ENCODE assay signal across 8 cellular contexts in genomic region chr11:76782526-76783293, GRCh38. TPM values are rescaled to one million over a fixed set of nuclear protein-coding genes. Genes with fewer than 3 reads are reported as not detected.
A peak's percentile ranks its signal among the peaks of the same experiment; 100 is the strongest.
DNase-seq lines count a peak whose midpoint lies in the region; ATAC-seq and TF ChIP-seq lines count a peak whose summit lies in the region.

No MANE protein-coding gene starts in this region.

- H3K27me3 Mint-ChIP-seq in activated CD4-positive, alpha-beta T cell treated with anti-CD3 and anti-CD28 coated beads, Interleukin-2, amount 10 ng/mL, durations not matched to agents 24 days and 14 days = peaks cover 59% of the 10 kb centered on the region

- H3K36me3 Mint-ChIP-seq in activated CD4-positive, alpha-beta T cell treated with anti-CD3 and anti-CD28 coated beads, Interleukin-2, amount 10 ng/mL, durations not matched to agents 24 days and 14 days (ENCODE audit: low read depth) = no peaks in the 10 kb centered on the region

- H3K4me1 ChIP-seq in SK-N-SH (ENCODE audit: control insufficient read depth in 1 of 2, insufficient read depth in 2 of 2, low read depth in 1 of 2, low read length in 1 of 2) = peaks cover 18 to 56% of the 10 kb centered on the region in 2 experiments; a peak in 3 of 4 replicates
- peaks cover 20 to 28% (median 22%) of the 10 kb centered on the region in 3 donors for H3K4me1 ChIP-seq in skeletal muscle tissue (ENCODE audit: control insufficient read depth in 3 of 3, insufficient read depth in 3 of 3, low read length in 3 of 3)

- DNase-seq in activated CD4-positive, alpha-beta T cell treated with anti-CD3 and anti-CD28 coated beads, Interleukin-2, amount 10 ng/mL, durations not matched to agents 24 days and 14 days = peak; percentile 87
- DNase-seq in activated CD4-positive, alpha-beta T cell treated with anti-CD3 and anti-CD28 coated beads, Interleukin-2, amount 50 U/mL, for 4 hours = no peak
- peak; percentile 83 for DNase-seq in NCI-H1092 (lab: John Stamatoyannopoulos, UW)
- DNase-seq in SK-N-SH = peak; percentile 94
- DNase-seq in cerebellar cortex (ENCODE audit: low spot score) = peak; percentile 80
- peak; percentile 62 for DNase-seq in inferior parietal cortex (ENCODE audit: extremely low spot score)

- TF ChIP-seq CTCF in SK-N-SH (IDR thresholded peaks at IDR 0.05) = no peak

- H3F3A ChIP-seq in SK-N-SH (replicated peaks; ENCODE audit: insufficient read depth) = no peaks in the 10 kb centered on the region

- H3K27me3 ChIP-seq in SK-N-SH (ENCODE audit: insufficient read depth) (no peaks in the 10 kb centered on the region), skeletal muscle tissue (ENCODE audit: control insufficient read depth in 3 of 3, insufficient read depth in 3 of 3, low read length in 3 of 3) (peaks cover 0 to 11% (median 0%) of the 10 kb centered on the region in 3 donors)

- POLR2A ChIA-PET in SK-N-SH (lab: Yijun Ruan, JAX) = interaction anchor here (0.5 to 1.0 kb wide), 6 partner anchors 11 to 806 kb away, joined by 3 to 4 read pairs (median 4); no protein-coding TSS in a partner anchor

- 2% methylated on average over 12 of the region's 38 CpGs for WGBS in SK-N-SH (ENCODE audit: low lambda C conversion rate)

- no peaks in the 10 kb centered on the region for H3K36me3 ChIP-seq in SK-N-SH (replicated peaks in 1 of 2; ENCODE audit: control insufficient read depth in 1 of 2, insufficient read depth in 2 of 2, low read length in 1 of 2)
- no peaks in the 10 kb centered on the region for H3K36me3 ChIP-seq in skeletal muscle tissue (ENCODE audit: control insufficient read depth in 3 of 3, insufficient read depth in 3 of 3, low read length in 3 of 3)

- H3K4me3 ChIP-seq in SK-N-SH (ENCODE audit: low read depth in 2 of 2, low read length in 1 of 2) = peak overlapping the region; percentile 90 to 93
- H3K4me3 ChIP-seq in skeletal muscle tissue (ENCODE audit: low read length in 3 of 3) = peak overlapping the region; percentile 57 to 85 (median 67)

- CTCF ChIA-PET in SK-N-SH (lab: Yijun Ruan, JAX) = interaction anchor here (1.0 to 3.0 kb wide), 5 partner anchors 12 to 137 kb away, joined by 3 to 18 read pairs (median 5); no protein-coding TSS in a partner anchor

- peaks cover 39% of the 10 kb centered on the region for H3K79me2 ChIP-seq in SK-N-SH (ENCODE audit: insufficient read depth)

- TF ChIP-seq EP300 in SK-N-SH (IDR thresholded peaks at IDR 0.05; ENCODE audit: borderline replicate concordance in 1 of 2, low read depth in 1 of 2, low read length in 1 of 2) = peak in 1 of 2 experiments; percentile 66; a peak in 1 of 4 replicates

- no peaks in the 10 kb centered on the region for H3K9me2 ChIP-seq in SK-N-SH

- intact Hi-C loops in activated CD4-positive, alpha-beta T cell treated with anti-CD3 and anti-CD28 coated beads, Interleukin-2, amount 10 ng/mL, durations not matched to agents 24 days and 14 days (cut with micrococcal nuclease) = loop anchor here (2.0 kb wide), 1 partner anchor 14 kb away; no protein-coding TSS in a partner anchor

- H3K9me3 ChIP-seq in SK-N-SH (no peaks in the 10 kb centered on the region), skeletal muscle tissue (ENCODE audit: control insufficient read depth in 3 of 3, low read length in 3 of 3) (no peaks in the 10 kb centered on the region)

- peak overlapping the region; percentile 83 for H2AFZ ChIP-seq in SK-N-SH (ENCODE audit: low read depth)

- H3K27ac Mint-ChIP-seq in activated CD4-positive, alpha-beta T cell treated with anti-CD3 and anti-CD28 coated beads, Interleukin-2, amount 10 ng/mL, durations not matched to agents 24 days and 14 days = peak overlapping the region; percentile 88

- TF ChIP-seq RAD21 in SK-N-SH (IDR thresholded peaks at IDR 0.05; ENCODE audit: low read length) = no peak

- H3K4me1 Mint-ChIP-seq in activated CD4-positive, alpha-beta T cell treated with anti-CD3 and anti-CD28 coated beads, Interleukin-2, amount 10 ng/mL, durations not matched to agents 24 days and 14 days = peaks cover 31% of the 10 kb centered on the region

- H4K20me1 ChIP-seq in SK-N-SH (ENCODE audit: insufficient read depth) = peaks cover 34% of the 10 kb centered on the region

- H3K9ac ChIP-seq in SK-N-SH = peak overlapping the region; percentile 75
- peak overlapping the region; percentile 16 to 81 (median 40) for H3K9ac ChIP-seq in skeletal muscle tissue (ENCODE audit: low read depth in 1 of 3, low read length in 3 of 3)

- H3K27ac ChIP-seq in SK-N-SH (ENCODE audit: low read depth in 2 of 2, low read length in 1 of 2) = peak overlapping the region; percentile 63 to 97; a peak in 3 of 4 replicates
- peak overlapping the region; percentile 60 for H3K27ac ChIP-seq in skeletal muscle tissue (ENCODE audit: low read depth, low read length)

- peak overlapping the region; percentile 82 for H3K4me3 Mint-ChIP-seq in activated CD4-positive, alpha-beta T cell treated with anti-CD3 and anti-CD28 coated beads, Interleukin-2, amount 10 ng/mL, durations not matched to agents 24 days and 14 days

- no peak for ATAC-seq in GM18907 (IDR thresholded peaks at IDR 0.05; ENCODE audit: unreplicated experiment)

- no peaks in the 10 kb centered on the region for H3K9me3 Mint-ChIP-seq in activated CD4-positive, alpha-beta T cell treated with anti-CD3 and anti-CD28 coated beads, Interleukin-2, amount 10 ng/mL, durations not matched to agents 24 days and 14 days

- H3K4me2 ChIP-seq in SK-N-SH = peak overlapping the region; percentile 84

TF ChIP-seq in SK-N-SH, 30 proteins besides CTCF, POLR2A, EP300 and RAD21 (continues in another document):
- TF ChIP-seq USF1 (IDR thresholded peaks at IDR 0.05; ENCODE audit: borderline replicate concordance, low read depth) (no peak), TCF12 (IDR thresholded peaks at IDR 0.05) (peak; percentile 60; the same call in 1 of the 2 replicates), TAF1 (IDR thresholded peaks at IDR 0.05; ENCODE audit: borderline replicate concordance, low read depth, low read length) (peak; percentile 13; the same call in 1 of the 2 replicates), YY1 (IDR thresholded peaks at IDR 0.05; ENCODE audit: low read depth) (peak; percentile 63; the same call in 1 of the 2 replicates), POLR2AphosphoS5 (IDR thresholded peaks at IDR 0.05; ENCODE audit: low read depth, low read length) (peak; percentile 62; the same call in 1 of the 2 replicates), FOXM1 (IDR thresholded peaks at IDR 0.05; ENCODE audit: low read depth) (no peak), MAX (IDR thresholded peaks at IDR 0.05; ENCODE audit: low read depth) (peak; percentile 27; the same call in 1 of the 2 replicates), SMC3 (IDR thresholded peaks at IDR 0.05; ENCODE audit: low read depth, low read length) (peak; percentile 10; the same call in 1 of the 2 replicates), NFIC (IDR thresholded peaks at IDR 0.05; ENCODE audit: borderline replicate concordance) (peak; percentile 46), REST (IDR thresholded peaks at IDR 0.05; ENCODE audit: low read depth, low read length) (no peak), TEAD4 (IDR thresholded peaks at IDR 0.05; ENCODE audit: borderline replicate concordance, insufficient read depth) (0 out of 2 replicates have a peak, but pooled peaks have one; percentile 4), NRF1 (IDR thresholded peaks at IDR 0.05; ENCODE audit: low read depth, low read length) (no peak), RFX5 (IDR thresholded peaks at IDR 0.05; ENCODE audit: low read length) (no peak)

RNA-seq across cellular contexts. Expression of gene TSKU, which starts 0.4 kb away (rescaled TPM):
- 3.4 and 5.2 TPM in 2 replicates for total RNA-seq in activated CD4-positive, alpha-beta T cell treated with anti-CD3 and anti-CD28 coated beads, Interleukin-2, amount 10 ng/mL, durations not matched to agents 24 days and 14 days
- polyA plus RNA-seq in SK-N-SH (2012; rRNA removed) = 18.3 and 20.7 TPM in 2 replicates
- 8.1 and 14.3 TPM in 2 replicates for polyA plus RNA-seq in SK-N-SH (2012; cell fraction: cytosol; rRNA removed)
- 8.7 TPM in 2 replicates for polyA plus RNA-seq in SK-N-SH (2012; cell fraction: nucleus; rRNA removed)
- 6.8 TPM for total RNA-seq in skeletal muscle tissue

Comparison
In these comparisons a context has a peak if more than half of its experiments do, and no peak if none do; other contexts are left out.
1. DNase-seq: peak in activated CD4-positive, alpha-beta T cell treated with anti-CD3 and anti-CD28 coated beads, Interleukin-2, amount 10 ng/mL, durations not matched to agents 24 days and 14 days (single experiment), NCI-H1092 (single experiment), SK-N-SH (single experiment), cerebellar cortex (single experiment) and inferior parietal cortex (single experiment); none in activated CD4-positive, alpha-beta T cell treated with anti-CD3 and anti-CD28 coated beads, Interleukin-2, amount 50 U/mL, for 4 hours (0 of 2).